2 cellular contexts compared by ENCODE assay signal in the genomic region with DNA sequence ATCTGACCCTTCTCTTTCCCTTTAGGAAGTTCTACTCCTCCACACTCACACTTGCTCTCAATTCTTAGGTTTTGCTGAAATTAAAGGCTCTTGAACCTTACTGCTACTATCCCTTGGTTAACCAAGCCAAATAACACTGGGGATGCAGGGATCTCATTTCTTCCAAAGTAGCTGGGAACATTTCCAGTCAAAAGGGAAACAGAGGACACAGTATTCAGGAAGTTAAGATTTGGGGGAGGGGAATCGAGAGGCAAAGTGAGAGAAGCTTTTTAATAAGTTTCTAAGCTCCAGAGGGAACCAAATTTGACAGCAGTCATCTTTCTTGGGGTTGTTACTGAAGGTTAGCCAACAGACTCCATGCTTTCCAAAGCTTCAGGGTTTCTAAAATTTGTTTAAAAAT.
TF ChIP-seq lines count a peak whose summit lies in the region.

No MANE protein-coding gene starts in this region.

TF ChIP-seq in IMR-90, 13 proteins besides CTCF, POLR2A, EP300 and RAD21:
- TF ChIP-seq BHLHE40 (IDR thresholded peaks at IDR 0.05; ENCODE audit: low read depth, low read length) (no peak), FOS (IDR thresholded peaks at IDR 0.05; ENCODE audit: low read depth, low read length) (no peak), ELK1 (IDR thresholded peaks at IDR 0.05; ENCODE audit: borderline replicate concordance, low read depth, low read length) (no peak), RCOR1 (IDR thresholded peaks at IDR 0.05; ENCODE audit: insufficient replicate concordance, low read length) (no peak), USF2 (IDR thresholded peaks at IDR 0.05; ENCODE audit: low read depth, low read length) (no peak), CEBPB (IDR thresholded peaks at IDR 0.05; ENCODE audit: low read depth, low read length) (no peak), NFE2L2 (IDR thresholded peaks at IDR 0.05; ENCODE audit: low read depth, low read length) (no peak), SMC3 (IDR thresholded peaks at IDR 0.05; ENCODE audit: low read depth, low read length) (no peak), MAFK (IDR thresholded peaks at IDR 0.05; ENCODE audit: low read depth, low read length) (no peak), RFX5 (IDR thresholded peaks at IDR 0.05; ENCODE audit: low read depth, low read length) (no peak), CHD1 (IDR thresholded peaks at IDR 0.05; ENCODE audit: low read depth, low read length) (no peak), MXI1 (IDR thresholded peaks at IDR 0.05; ENCODE audit: borderline replicate concordance, low read depth, low read length) (no peak), MAZ (IDR thresholded peaks at IDR 0.05; ENCODE audit: borderline replicate concordance, low read depth, low read length) (no peak)

TF ChIP-seq in K562, 482 proteins besides CTCF, POLR2A, EP300 and RAD21:
- no peak for TF ChIP-seq ATF6 (CRISPR knock-in tag; IDR thresholded peaks at IDR 0.05)
TF ChIP-seq in K562: peak in this region for 0.
